9 cellular contexts compared by ENCODE assay signal in the genomic region with DNA sequence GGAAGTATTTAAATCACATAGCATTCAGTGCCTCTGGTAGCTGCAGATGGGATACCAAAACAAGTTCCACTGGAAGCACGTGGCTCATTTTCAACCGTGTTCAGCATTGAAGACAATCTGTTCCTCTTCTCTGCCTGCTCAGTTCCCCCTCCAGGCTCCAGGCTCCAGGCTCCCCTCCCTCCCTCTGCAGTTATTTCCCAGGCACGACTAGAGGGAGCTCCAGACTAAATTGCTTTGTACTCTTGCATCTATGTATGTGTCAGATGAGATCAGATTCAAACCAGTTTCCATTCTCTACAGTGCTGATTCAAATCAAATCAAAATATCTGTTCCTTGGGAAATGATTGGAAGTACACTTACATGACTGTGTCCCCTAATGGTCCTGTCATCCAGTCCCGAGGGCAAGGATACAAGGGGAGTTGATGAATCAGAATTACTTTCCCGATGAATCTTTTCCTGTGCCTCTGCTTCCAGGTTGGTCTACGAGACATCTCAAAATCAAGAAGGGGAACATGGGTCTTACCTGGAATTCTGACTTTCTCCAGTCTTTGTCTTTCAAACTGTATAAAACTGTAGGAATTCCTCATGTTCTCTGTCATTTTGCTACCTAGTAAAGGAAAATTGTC.
DNase-seq lines count a peak whose midpoint lies in the region; ATAC-seq, FAIRE-seq and TF ChIP-seq lines count a peak whose summit lies in the region.
"Had no signal": no experiment of that assay in that cellular context is flagged by ENCODE, and none has a peak within 500 bp of the region (broad histone marks: within the 10 kb centered on the region; RNA-seq: fewer than 3 reads in every experiment).

No MANE protein-coding gene starts in this region.

- H3K9ac ChIP-seq in kidney (ENCODE audit: low read length in 2 of 2), result no peak overlapping the region

- H3K36me3 ChIP-seq in kidney (ENCODE audit: control insufficient read depth in 1 of 2, insufficient read depth in 2 of 2, low read length in 2 of 2), result no peaks in the 10 kb centered on the region

- intact Hi-C loops in Right ventricle myocardium inferior (cut with DNase I) (no loop called here), cardiac septum (cut with DNase I) (no loop called here), kidney (cut with DNase I) (no loop called here)

- H3K4me3 ChIP-seq in kidney (ENCODE audit: low read length in 2 of 2), result no peak overlapping the region

- FAIRE-seq in kidney (lab: Jason Lieb, UNC), result no peak
- FAIRE-seq in urothelium cell line (lab: Jason Lieb, UNC), result no peak

- peak overlapping the region; percentile 42 for H3K27ac ChIP-seq in VCaP
- H3K27ac ChIP-seq in kidney (ENCODE audit: low read depth in 2 of 2, low read length in 2 of 2), result no peak overlapping the region

- H3K4me1 ChIP-seq in kidney (ENCODE audit: control insufficient read depth in 1 of 2, insufficient read depth in 1 of 2, low read depth in 1 of 2, low read length in 2 of 2), result no peaks in the 10 kb centered on the region

- no peaks in the 10 kb centered on the region for H3K9me3 ChIP-seq in kidney (ENCODE audit: control insufficient read depth in 1 of 2, low read length in 2 of 2)

- ATAC-seq in Right ventricle myocardium inferior (peak; percentile 71), HG02852 (IDR thresholded peaks at IDR 0.05; ENCODE audit: unreplicated experiment) (no peak)

- peak; percentile 90 for TF ChIP-seq CTCF in VCaP (conservative IDR thresholded peaks at IDR 0.05)
- peak; percentile 10 for TF ChIP-seq CTCF in kidney (IDR thresholded peaks at IDR 0.05; ENCODE audit: borderline replicate concordance, extremely low read depth, insufficient read depth)

- DNase-seq in Right ventricle myocardium inferior (ENCODE audit: missing footprints) (peak; percentile 48), cardiac septum (ENCODE audit: low spot score) (no peak), kidney (no peak), urothelium cell line (ENCODE audit: low spot score) (peak; percentile 35)
- DNase-seq in activated naive CD4-positive, alpha-beta T cell treated with Interleukin-2 at 50 U/mL for 16 hours, result no peak
- no peak for DNase-seq in activated CD4-positive, alpha-beta T cell treated with anti-CD3 and anti-CD28 coated beads, Interleukin-2, amount 50 U/mL, for 1 hour
- DNase-seq: amniotic stem cell had no signal

Comparison
In these comparisons a context has a peak if more than half of its experiments do, and no peak if none do; other contexts are left out.
1. DNase-seq: peak in Right ventricle myocardium inferior (single experiment) and urothelium cell line (single experiment); none in cardiac septum (single experiment), kidney (single experiment), activated naive CD4-positive, alpha-beta T cell treated with Interleukin-2 at 50 U/mL for 16 hours (single experiment) and activated CD4-positive, alpha-beta T cell treated with anti-CD3 and anti-CD28 coated beads, Interleukin-2, amount 50 U/mL, for 1 hour (single experiment).